Comparison of ENCODE assay signal across 17 cellular contexts in genomic region chr6:126720326-126720725, GRCh38.
A peak's percentile ranks its signal among the peaks of the same experiment; 100 is the strongest.
DNase-seq lines count a peak whose midpoint lies in the region; ATAC-seq and TF ChIP-seq lines count a peak whose summit lies in the region.
"Had no signal": no experiment of that assay in that cellular context is flagged by ENCODE, and none has a peak within 500 bp of the region (broad histone marks: within the 10 kb centered on the region; RNA-seq: fewer than 3 reads in every experiment).

No MANE protein-coding gene starts in this region.

- no peak for ATAC-seq in stimulated activated naive CD8-positive, alpha-beta T cell treated with anti-CD3 and anti-CD28 coated beads, Interleukin-15, Interleukin-2, amounts not matched to agents 100 U/mL and 50 U/mL, for 24 hours
- ATAC-seq in HG02678 (IDR thresholded peaks at IDR 0.05; ENCODE audit: unreplicated experiment), result no peak
- ATAC-seq: GM12878 had no signal

- H3K4me3 ChIP-seq in astrocyte of the spinal cord (ENCODE audit: low read depth, low read length) (no peak overlapping the region), fibroblast of pulmonary artery (replicated peaks; ENCODE audit: low read depth, low read length) (no peak overlapping the region)
- H3K4me3 ChIP-seq: BLaER1, GM12878, HAP-1 had no signal

- in situ Hi-C loops in astrocyte of the spinal cord (cut with HindIII; ENCODE audit: low sequenced_read_pairs), result no loop called here

- no peak overlapping the region for H3K27ac Mint-ChIP-seq in chondrocyte (ENCODE audit: unreplicated experiment)
- H3K27ac Mint-ChIP-seq: CD8-positive, alpha-beta memory T cell had no signal

- no peak overlapping the region for H3K4me3 Mint-ChIP-seq in chondrocyte (ENCODE audit: unreplicated experiment)
- H3K4me3 Mint-ChIP-seq: CD8-positive, alpha-beta memory T cell had no signal

- no peaks in the 10 kb centered on the region for H3K36me3 Mint-ChIP-seq in chondrocyte (ENCODE audit: low read depth)
- H3K36me3 Mint-ChIP-seq: CD8-positive, alpha-beta memory T cell had no signal

- peaks cover 22% of the 10 kb centered on the region for H3K4me1 Mint-ChIP-seq in chondrocyte (ENCODE audit: low read depth)
- H3K4me1 Mint-ChIP-seq: CD8-positive, alpha-beta memory T cell had no signal

- TF ChIP-seq CTCF in astrocyte of the spinal cord (IDR thresholded peaks at IDR 0.05; ENCODE audit: low read depth, low read length), result no peak
- no peak for TF ChIP-seq CTCF in fibroblast of pulmonary artery (IDR thresholded peaks at IDR 0.05; ENCODE audit: low read length, missing control alignments)
- no peak for TF ChIP-seq CTCF in chondrocyte (IDR thresholded peaks at IDR 0.05)

- H3K27me3 Mint-ChIP-seq in chondrocyte (ENCODE audit: low read depth), result peaks cover 2% of the 10 kb centered on the region
- H3K27me3 Mint-ChIP-seq: CD8-positive, alpha-beta memory T cell had no signal

- no peaks in the 10 kb centered on the region for H3K9me3 Mint-ChIP-seq in chondrocyte (ENCODE audit: low read depth)

- DNase-seq in HS-5 (ENCODE audit: low read depth) (peak; percentile 9), astrocyte of the spinal cord (ENCODE audit: low read depth, low spot score) (peak; percentile 14), fibroblast of pulmonary artery (ENCODE audit: low read depth) (peak; percentile 16), chondrocyte (ENCODE audit: low spot score) (no peak), NCI-H2171 treated with DMSO at 0.1 percent for 48 hours (lab: John Stamatoyannopoulos, UW) (no peak)
- DNase-seq in stimulated activated naive CD8-positive, alpha-beta T cell treated with anti-CD3 and anti-CD28 coated beads, Interleukin-15, Interleukin-2, amounts not matched to agents 100 U/mL and 50 U/mL, for 24 hours, result no peak
- DNase-seq: CD8-positive, alpha-beta memory T cell; DMS 273 treated with DMSO at 0.1 percent for 48 hours; NCI-H1048; NCI-H1694; NCI-H2107; NCI-H748 treated with DMSO at 0.1 percent for 48 hours; SHP77 treated with DMSO at 0.1 percent for 48 hours had no signal

Comparison
In these comparisons a context has a peak if more than half of its experiments do, and no peak if none do; other contexts are left out.
1. DNase-seq: peak in HS-5 (single experiment), astrocyte of the spinal cord (single experiment) and fibroblast of pulmonary artery (single experiment); none in chondrocyte (single experiment), stimulated activated naive CD8-positive, alpha-beta T cell treated with anti-CD3 and anti-CD28 coated beads, Interleukin-15, Interleukin-2, amounts not matched to agents 100 U/mL and 50 U/mL, for 24 hours (single experiment) and NCI-H2171 treated with DMSO at 0.1 percent for 48 hours (single experiment).